ENCODE assay signal across 12 cellular contexts in the genomic region with DNA sequence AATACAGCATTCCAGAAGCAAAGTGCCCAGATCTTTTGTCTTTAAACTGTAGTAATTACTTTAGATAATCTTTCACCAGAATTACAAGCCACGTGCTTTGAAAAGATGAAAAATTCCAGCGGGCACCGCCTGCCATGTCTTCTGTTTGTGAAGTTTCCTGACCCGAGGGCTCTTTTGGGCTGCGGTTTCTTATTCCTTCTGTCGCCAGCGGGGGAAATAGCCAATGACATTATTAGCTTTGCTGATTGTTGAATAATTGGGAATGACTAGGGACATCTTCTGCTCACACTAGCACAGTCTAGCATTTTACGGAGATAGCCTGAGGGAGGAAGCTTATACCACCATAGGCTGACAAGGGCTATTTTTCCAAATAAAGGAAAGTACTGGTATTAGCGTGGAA.
DNase-seq lines count a peak whose midpoint lies in the region; ATAC-seq lines count a peak whose summit lies in the region.
"Had no signal": no experiment of that assay in that cellular context is flagged by ENCODE, and none has a peak within 500 bp of the region (broad histone marks: within the 10 kb centered on the region; RNA-seq: fewer than 3 reads in every experiment).

No MANE protein-coding gene starts in this region.

- no peak overlapping the region for H3K4me3 Mint-ChIP-seq in T-helper 2 cell treated with Interferon-gamma antibody and Interleukin-4, amounts not matched to agents 5 μg/mL and 100 μg/mL, for 36 hours
- H3K4me3 Mint-ChIP-seq in naive thymus-derived CD8-positive, alpha-beta T cell: no peak overlapping the region
- H3K4me3 Mint-ChIP-seq: CD4-positive, alpha-beta T cell had no signal

- no peaks in the 10 kb centered on the region for H3K4me1 Mint-ChIP-seq in T-helper 2 cell treated with Interferon-gamma antibody and Interleukin-4, amounts not matched to agents 5 μg/mL and 100 μg/mL, for 36 hours (ENCODE audit: low read depth)
- no peaks in the 10 kb centered on the region for H3K4me1 Mint-ChIP-seq in naive thymus-derived CD8-positive, alpha-beta T cell

- no peaks in the 10 kb centered on the region for H3K27me3 Mint-ChIP-seq in T-helper 2 cell treated with Interferon-gamma antibody and Interleukin-4, amounts not matched to agents 5 μg/mL and 100 μg/mL, for 36 hours (ENCODE audit: low read depth)
- H3K27me3 Mint-ChIP-seq in naive thymus-derived CD8-positive, alpha-beta T cell: peaks cover 0 to 8% (median 0%) of the 10 kb centered on the region in 5 donors

- H3K36me3 Mint-ChIP-seq in T-helper 2 cell treated with Interferon-gamma antibody and Interleukin-4, amounts not matched to agents 5 μg/mL and 100 μg/mL, for 36 hours (ENCODE audit: low read depth): no peaks in the 10 kb centered on the region
- peaks cover 0 to 5% (median 0%) of the 10 kb centered on the region in 3 donors for H3K36me3 Mint-ChIP-seq in naive thymus-derived CD8-positive, alpha-beta T cell

- no peaks in the 10 kb centered on the region for H3K4me1 ChIP-seq in adipocyte (ENCODE audit: control insufficient read depth, insufficient read depth, low read length)
- H3K4me1 ChIP-seq: HAP-1 had no signal

- H3K36me3 ChIP-seq in adipocyte (ENCODE audit: control insufficient read depth, insufficient read depth, low read length, severe bottlenecking): no peaks in the 10 kb centered on the region
- H3K36me3 ChIP-seq: HAP-1 had no signal

- no peak overlapping the region for H3K27ac Mint-ChIP-seq in T-helper 2 cell treated with Interferon-gamma antibody and Interleukin-4, amounts not matched to agents 5 μg/mL and 100 μg/mL, for 36 hours
- H3K27ac Mint-ChIP-seq in naive thymus-derived CD8-positive, alpha-beta T cell: no peak overlapping the region
- H3K27ac Mint-ChIP-seq: CD4-positive, alpha-beta T cell had no signal

- peak; percentile 17 for DNase-seq in M059J (ENCODE audit: low read depth)
- DNase-seq in adipocyte (ENCODE audit: low read depth): peak; percentile 39
- DNase-seq in foreskin melanocyte: peak; percentile 70
- DNase-seq in T-helper 2 cell treated with Interferon-gamma antibody and Interleukin-4, amounts not matched to agents 5 μg/mL and 100 μg/mL, for 36 hours (ENCODE audit: low spot score): no peak
- no peak for DNase-seq in 8988T
- DNase-seq in naive thymus-derived CD8-positive, alpha-beta T cell: no peak
- DNase-seq in DMS79 (lab: John Stamatoyannopoulos, UW): no peak
- DNase-seq: AML-193; Caco-2; CD4-positive, alpha-beta T cell; DND-41 had no signal

- ATAC-seq in naive thymus-derived CD8-positive, alpha-beta T cell: no peak

- POLR2A ChIA-PET in naive thymus-derived CD8-positive, alpha-beta T cell (lab: Charles Lee): no interaction called here

- H3K9ac ChIP-seq in adipocyte (ENCODE audit: low read length): no peak overlapping the region

- peaks cover 3% of the 10 kb centered on the region for H3K9me3 Mint-ChIP-seq in T-helper 2 cell treated with Interferon-gamma antibody and Interleukin-4, amounts not matched to agents 5 μg/mL and 100 μg/mL, for 36 hours
- H3K9me3 Mint-ChIP-seq in naive thymus-derived CD8-positive, alpha-beta T cell: peaks cover 4 to 37% (median 9%) of the 10 kb centered on the region in 9 donors

- no peaks in the 10 kb centered on the region for H3K27me3 ChIP-seq in adipocyte (replicated peaks; ENCODE audit: control insufficient read depth, insufficient read depth, low read length)

- H3K4me3 ChIP-seq in adipocyte (ENCODE audit: low read length): no peak overlapping the region
- H3K4me3 ChIP-seq: HAP-1 had no signal

- no peaks in the 10 kb centered on the region for H3K9me3 ChIP-seq in adipocyte (ENCODE audit: control insufficient read depth, low read length)
- H3K9me3 ChIP-seq: Caco-2, HAP-1 had no signal

Comparison
In these comparisons a context has a peak if more than half of its experiments do, and no peak if none do; other contexts are left out.
1. DNase-seq: peak in M059J (single experiment), adipocyte (single experiment) and foreskin melanocyte (single experiment); none in T-helper 2 cell treated with Interferon-gamma antibody and Interleukin-4, amounts not matched to agents 5 μg/mL and 100 μg/mL, for 36 hours (single experiment), 8988T (single experiment), naive thymus-derived CD8-positive, alpha-beta T cell (0 of 10) and DMS79 (single experiment).